Comparison of ENCODE assay signal across 19 cellular contexts in the genomic region with DNA sequence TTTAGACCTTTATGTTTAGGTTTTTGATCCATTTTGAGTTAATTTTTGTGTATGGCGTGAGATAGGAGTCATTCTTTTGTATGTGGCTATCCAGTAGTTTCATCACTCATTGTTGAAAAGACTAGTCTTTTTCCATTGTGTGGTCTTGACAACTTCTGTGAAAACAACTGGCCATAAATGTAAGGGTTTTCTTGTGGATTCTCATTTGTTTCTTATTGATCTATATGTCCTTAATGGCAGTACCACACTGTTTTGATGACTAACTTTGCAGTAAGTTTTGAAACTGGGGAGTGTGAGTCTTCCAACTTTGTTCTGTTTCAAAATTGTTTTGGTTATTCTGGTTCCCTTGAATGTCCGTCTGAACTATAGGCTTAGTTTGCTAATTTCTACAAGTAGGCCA. TPM values are rescaled to one million over a fixed set of nuclear protein-coding genes. Genes with fewer than 3 reads are reported as not detected.
DNase-seq lines count a peak whose midpoint lies in the region; ATAC-seq and TF ChIP-seq lines count a peak whose summit lies in the region.
"Had no signal": no experiment of that assay in that cellular context is flagged by ENCODE, and none has a peak within 500 bp of the region (broad histone marks: within the 10 kb centered on the region; RNA-seq: fewer than 3 reads in every experiment).

No MANE protein-coding gene starts in this region.

- H3K36me3 Mint-ChIP-seq in activated CD4-positive, alpha-beta T cell treated with anti-CD3 and anti-CD28 coated beads for 36 hours (ENCODE audit: low read depth), result peaks cover 53% of the 10 kb centered on the region
- peaks cover 33% of the 10 kb centered on the region for H3K36me3 Mint-ChIP-seq in stimulated activated effector memory CD8-positive, alpha-beta T cell treated with anti-CD3 and anti-CD28 coated beads, Interleukin-12 subunit alpha, Interleukin-12 subunit beta, amount 100 ng/mL, for 72 hours
- H3K36me3 Mint-ChIP-seq in activated CD4-positive, alpha-beta memory T cell treated with anti-CD3 and anti-CD28 coated beads for 36 hours, result peaks cover 38% of the 10 kb centered on the region

- POLR2A ChIA-PET in activated CD4-positive, alpha-beta T cell treated with anti-CD3 and anti-CD28 coated beads for 36 hours (lab: Charles Lee), result no interaction called here
- POLR2A ChIA-PET in HEK293 (lab: Yijun Ruan, JAX), result no interaction called here
- POLR2A ChIA-PET in activated CD4-positive, alpha-beta memory T cell treated with anti-CD3 and anti-CD28 coated beads for 36 hours (lab: Charles Lee), result no interaction called here

- intact Hi-C loops in activated CD4-positive, alpha-beta T cell treated with anti-CD3 and anti-CD28 coated beads for 36 hours (cut with DNase I, micrococcal nuclease), result no loop called here
- intact Hi-C loops in activated CD4-positive, alpha-beta memory T cell treated with anti-CD3 and anti-CD28 coated beads for 36 hours (cut with micrococcal nuclease), result no loop called here

- H3K36me3 ChIP-seq in HEK293 (ENCODE audit: control insufficient read depth in 2 of 2, insufficient read depth in 1 of 2, low read length in 2 of 2), result no peaks in the 10 kb centered on the region

- H3K4me3 ChIP-seq in HEK293 (ENCODE audit: low read depth, low read length), result no peak overlapping the region
- H3K4me3 ChIP-seq: BLaER1 treated with 17β-estradiol and CSF1 and Interleukin-3, amounts not matched to agents 10 nM and 100 nM had no signal

- ATAC-seq in activated CD4-positive, alpha-beta T cell treated with anti-CD3 and anti-CD28 coated beads for 36 hours, result no peak
- peak; percentile 63 for ATAC-seq in stimulated activated effector memory CD8-positive, alpha-beta T cell treated with anti-CD3 and anti-CD28 coated beads, Interleukin-12 subunit alpha, Interleukin-12 subunit beta, amount 100 ng/mL, for 72 hours
- ATAC-seq: PC-3 had no signal

- peaks cover 76% of the 10 kb centered on the region for H3K4me1 Mint-ChIP-seq in activated CD4-positive, alpha-beta T cell treated with anti-CD3 and anti-CD28 coated beads for 36 hours
- H3K4me1 Mint-ChIP-seq in stimulated activated effector memory CD8-positive, alpha-beta T cell treated with anti-CD3 and anti-CD28 coated beads, Interleukin-12 subunit alpha, Interleukin-12 subunit beta, amount 100 ng/mL, for 72 hours, result peaks cover 78% of the 10 kb centered on the region
- H3K4me1 Mint-ChIP-seq in activated CD4-positive, alpha-beta memory T cell treated with anti-CD3 and anti-CD28 coated beads for 36 hours (ENCODE audit: low read depth), result peaks cover 71% of the 10 kb centered on the region

- H3K9me3 Mint-ChIP-seq in activated CD4-positive, alpha-beta T cell treated with anti-CD3 and anti-CD28 coated beads for 36 hours (ENCODE audit: low read depth), result peaks cover 25% of the 10 kb centered on the region
- H3K9me3 Mint-ChIP-seq in stimulated activated effector memory CD8-positive, alpha-beta T cell treated with anti-CD3 and anti-CD28 coated beads, Interleukin-12 subunit alpha, Interleukin-12 subunit beta, amount 100 ng/mL, for 72 hours, result peaks cover 2% of the 10 kb centered on the region
- peaks cover 16% of the 10 kb centered on the region for H3K9me3 Mint-ChIP-seq in activated CD4-positive, alpha-beta memory T cell treated with anti-CD3 and anti-CD28 coated beads for 36 hours

- H3K27ac Mint-ChIP-seq in activated CD4-positive, alpha-beta T cell treated with anti-CD3 and anti-CD28 coated beads for 36 hours, result peak overlapping the region; percentile 21
- H3K27ac Mint-ChIP-seq in stimulated activated effector memory CD8-positive, alpha-beta T cell treated with anti-CD3 and anti-CD28 coated beads, Interleukin-12 subunit alpha, Interleukin-12 subunit beta, amount 100 ng/mL, for 72 hours, result no peak overlapping the region
- no peak overlapping the region for H3K27ac Mint-ChIP-seq in activated CD4-positive, alpha-beta memory T cell treated with anti-CD3 and anti-CD28 coated beads for 36 hours

- no peak overlapping the region for H3K4me3 Mint-ChIP-seq in activated CD4-positive, alpha-beta T cell treated with anti-CD3 and anti-CD28 coated beads for 36 hours
- H3K4me3 Mint-ChIP-seq in stimulated activated effector memory CD8-positive, alpha-beta T cell treated with anti-CD3 and anti-CD28 coated beads, Interleukin-12 subunit alpha, Interleukin-12 subunit beta, amount 100 ng/mL, for 72 hours, result peak overlapping the region; percentile 61
- H3K4me3 Mint-ChIP-seq in activated CD4-positive, alpha-beta memory T cell treated with anti-CD3 and anti-CD28 coated beads for 36 hours, result no peak overlapping the region
- H3K4me3 Mint-ChIP-seq: H9 had no signal

- no peaks in the 10 kb centered on the region for H3K9me3 ChIP-seq in HEK293 (ENCODE audit: control insufficient read depth, insufficient read depth, low read depth, low read length)

- H3K27ac ChIP-seq in HEK293 (ENCODE audit: extremely low read depth, low read depth, low read length), result no peak overlapping the region
- H3K27ac ChIP-seq in epithelial cell of prostate, result peak overlapping the region; percentile 36
- H3K27ac ChIP-seq: 22Rv1; BLaER1 treated with 17β-estradiol and CSF1 and Interleukin-3, amounts not matched to agents 10 nM and 100 nM had no signal

- no peak for DNase-seq in activated CD4-positive, alpha-beta T cell treated with anti-CD3 and anti-CD28 coated beads for 36 hours
- DNase-seq in activated CD4-positive, alpha-beta T cell treated with anti-CD3 and anti-CD28 coated beads for 1 hour, result no peak
- DNase-seq in epithelial cell of prostate (ENCODE audit: low read depth, low spot score), result no peak
- DNase-seq in stimulated activated effector memory CD8-positive, alpha-beta T cell treated with anti-CD3 and anti-CD28 coated beads, Interleukin-12 subunit alpha, Interleukin-12 subunit beta, amount 100 ng/mL, for 72 hours (ENCODE audit: low spot score in 2 of 2), result no peak
- no peak for DNase-seq in UCSD-AML1 (lab: John Stamatoyannopoulos, UW; ENCODE audit: unreplicated experiment)
- no peak for DNase-seq in dermis blood vessel endothelial cell
- no peak for DNase-seq in activated CD4-positive, alpha-beta memory T cell treated with anti-CD3 and anti-CD28 coated beads for 36 hours
- DNase-seq: Caco-2, H9, IMR-90, Kasumi-1, NCI-H1930, NCI-H2171, NCI-H446 treated with DMSO at 0.1 percent for 48 hours, NCI-H748 treated with DMSO at 0.1 percent for 48 hours, PC-3 had no signal

- no peaks in the 10 kb centered on the region for H3K27me3 Mint-ChIP-seq in activated CD4-positive, alpha-beta T cell treated with anti-CD3 and anti-CD28 coated beads for 36 hours
- no peaks in the 10 kb centered on the region for H3K27me3 Mint-ChIP-seq in activated CD4-positive, alpha-beta memory T cell treated with anti-CD3 and anti-CD28 coated beads for 36 hours

- TF ChIP-seq CTCF in HEK293 (tag by site-specific recombination; IDR thresholded peaks at IDR 0.05), result no peak

- no peaks in the 10 kb centered on the region; the same call in 1 of the 2 replicates for H3K4me1 ChIP-seq in HEK293 (ENCODE audit: control insufficient read depth, insufficient read depth, low read length)

- CTCF ChIA-PET in activated CD4-positive, alpha-beta T cell treated with anti-CD3 and anti-CD28 coated beads for 36 hours (lab: Charles Lee), result no interaction called here
- CTCF ChIA-PET in HEK293 (lab: Yijun Ruan, JAX), result no interaction called here
- CTCF ChIA-PET in activated CD4-positive, alpha-beta memory T cell treated with anti-CD3 and anti-CD28 coated beads for 36 hours (lab: Charles Lee), result no interaction called here

TF ChIP-seq in HEK293, 187 proteins besides CTCF, POLR2A, EP300 and RAD21:
- TF ChIP-seq SETDB1 (IDR thresholded peaks at IDR 0.05; ENCODE audit: insufficient read length, low read length) (peak; percentile 13), ZNF548 (tag by site-specific recombination; IDR thresholded peaks at IDR 0.05) (no peak)

RNA-seq across cellular contexts. Expression of a gene that starts 16.3 kb away (rescaled TPM):
- 100 to 1,000 TPM; 220 to 229 TPM for total RNA-seq in activated CD4-positive, alpha-beta T cell treated with anti-CD3 and anti-CD28 coated beads for 36 hours
- total RNA-seq in dermis blood vessel endothelial cell, result 193 and 369 TPM in 2 replicates
- total RNA-seq in activated CD4-positive, alpha-beta memory T cell treated with anti-CD3 and anti-CD28 coated beads for 36 hours, result 100 to 1,000 TPM; 227 to 232 TPM
